In the genomic region with DNA sequence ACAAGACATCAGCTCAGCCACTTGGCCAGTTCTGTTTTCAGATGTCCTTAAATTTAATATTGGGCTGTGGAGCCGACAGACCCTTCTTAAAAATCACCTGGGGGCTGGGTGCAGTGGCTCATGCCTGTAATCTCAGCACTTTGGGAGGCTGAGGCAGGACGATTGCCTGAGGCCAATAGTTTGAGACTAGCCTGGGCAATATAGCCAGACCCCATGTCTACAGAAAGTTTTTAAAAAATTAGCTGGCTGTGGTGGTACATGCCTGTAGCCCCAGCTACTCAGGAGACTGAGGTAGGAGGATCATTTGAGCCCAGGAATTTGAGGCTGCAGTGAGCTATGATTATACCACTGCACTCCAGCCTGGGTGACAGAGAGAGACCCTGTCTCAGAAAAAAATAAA, we compare ENCODE assay signal across 2 cellular contexts. TPM values are rescaled to one million over a fixed set of nuclear protein-coding genes. Genes with fewer than 3 reads are reported as not detected.
"Had no signal": no experiment of that assay in that cellular context is flagged by ENCODE, and none has a peak within 500 bp of the region (broad histone marks: within the 10 kb centered on the region; RNA-seq: fewer than 3 reads in every experiment).

No MANE protein-coding gene starts in this region.

RNA-seq across cellular contexts. Expression of gene RBM20, which starts 22.1 kb away (rescaled TPM):
- total RNA-seq: activated CD4-positive, alpha-beta memory T cell treated with anti-CD3 and anti-CD28 coated beads for 36 hours; activated T-helper 1 cell treated with anti-CD3 and anti-CD28 coated beads, Interleukin-12 subunit alpha, Interleukin-12 subunit beta, Interleukin-2, Interleukin-4 antibody, amounts not matched to agents 30 ng/mL and 10 ng/mL and 1 ng/mL, durations not matched to agents 14 hours and 24 hours and 36 hours had no signal
